In genomic region chr19:39816287-39817048, GRCh38 we compare ENCODE assay signal across 23 cellular contexts. TPM values are rescaled to one million over a fixed set of nuclear protein-coding genes. Genes with fewer than 3 reads are reported as not detected.
DNase-seq lines count a peak whose midpoint lies in the region; ATAC-seq and TF ChIP-seq lines count a peak whose summit lies in the region.
"Had no signal": no experiment of that assay in that cellular context is flagged by ENCODE, and none has a peak within 500 bp of the region (broad histone marks: within the 10 kb centered on the region; RNA-seq: fewer than 3 reads in every experiment).

No MANE protein-coding gene starts in this region.

- H3K27me3 ChIP-seq in right atrium auricular region (no peaks in the 10 kb centered on the region), SJCRH30 (no peaks in the 10 kb centered on the region)
- H3K27me3 ChIP-seq: MG63 had no signal

- peak overlapping the region; percentile 49 to 61 for H3K27ac ChIP-seq in right atrium auricular region
- no peak overlapping the region for H3K27ac ChIP-seq in SJCRH30
- H3K27ac ChIP-seq: PC-9, RWPE1 had no signal

- H3K4me1 Mint-ChIP-seq in stimulated activated effector memory CD8-positive, alpha-beta T cell treated with anti-CD3 and anti-CD28 coated beads, Interleukin-12 subunit alpha, Interleukin-12 subunit beta, amount 100 ng/mL, for 72 hours, result peaks cover 30% of the 10 kb centered on the region
- peaks cover 7% of the 10 kb centered on the region for H3K4me1 Mint-ChIP-seq in glutamatergic neuron (ENCODE audit: low read depth, unreplicated experiment)
- H3K4me1 Mint-ChIP-seq in mesothelial cell of epicardium, result peaks cover 4% of the 10 kb centered on the region

- no peaks in the 10 kb centered on the region for H3K9me3 ChIP-seq in right atrium auricular region
- no peaks in the 10 kb centered on the region for H3K9me3 ChIP-seq in SJCRH30 (replicated peaks)
- H3K9me3 ChIP-seq: MG63 had no signal

- H3K4me1 ChIP-seq in right atrium auricular region, result no peaks in the 10 kb centered on the region
- peaks cover 13% of the 10 kb centered on the region for H3K4me1 ChIP-seq in SJCRH30

- H3K36me3 Mint-ChIP-seq in activated naive CD4-positive, alpha-beta T cell treated with anti-CD3 and anti-CD28 coated beads, Interleukin-2, amount 50 U/mL, for 72 hours, result no peaks in the 10 kb centered on the region
- H3K36me3 Mint-ChIP-seq in stimulated activated effector memory CD8-positive, alpha-beta T cell treated with anti-CD3 and anti-CD28 coated beads, Interleukin-12 subunit alpha, Interleukin-12 subunit beta, amount 100 ng/mL, for 72 hours, result peaks cover 6% of the 10 kb centered on the region
- peaks cover 4% of the 10 kb centered on the region for H3K36me3 Mint-ChIP-seq in glutamatergic neuron (ENCODE audit: unreplicated experiment)
- H3K36me3 Mint-ChIP-seq in mesothelial cell of epicardium, result no peaks in the 10 kb centered on the region

- no peaks in the 10 kb centered on the region for H3K9me3 Mint-ChIP-seq in activated naive CD4-positive, alpha-beta T cell treated with anti-CD3 and anti-CD28 coated beads, Interleukin-2, amount 50 U/mL, for 72 hours
- H3K9me3 Mint-ChIP-seq in stimulated activated effector memory CD8-positive, alpha-beta T cell treated with anti-CD3 and anti-CD28 coated beads, Interleukin-12 subunit alpha, Interleukin-12 subunit beta, amount 100 ng/mL, for 72 hours, result no peaks in the 10 kb centered on the region
- H3K9me3 Mint-ChIP-seq in glutamatergic neuron (ENCODE audit: unreplicated experiment) (no peaks in the 10 kb centered on the region), mesothelial cell of epicardium (no peaks in the 10 kb centered on the region)

- TF ChIP-seq CTCF in right atrium auricular region (IDR thresholded peaks at IDR 0.05), result no peak
- no peak for TF ChIP-seq CTCF in glutamatergic neuron (IDR thresholded peaks at IDR 0.05; ENCODE audit: partially characterized antibody, unreplicated experiment)
- TF ChIP-seq CTCF in mesothelial cell of epicardium (IDR thresholded peaks at IDR 0.05; ENCODE audit: unreplicated experiment), result no peak

- DNase-seq in activated naive CD4-positive, alpha-beta T cell treated with anti-CD3 and anti-CD28 coated beads, Interleukin-2, amount 50 U/mL, for 72 hours (ENCODE audit: low spot score in 2 of 2), result no peak
- no peak for DNase-seq in activated naive CD4-positive, alpha-beta T cell treated with anti-CD3 and anti-CD28 coated beads, Interleukin-2, amount 50 U/mL, for 16 hours
- DNase-seq in Right ventricle myocardium inferior (ENCODE audit: missing footprints) (no peak), right atrium auricular region (ENCODE audit: low spot score) (no peak), glutamatergic neuron (no peak), SJCRH30 (no peak), mesothelial cell of epicardium (ENCODE audit: low spot score in 2 of 2, unreplicated experiment in 2 of 2) (no peak)
- no peak for DNase-seq in stimulated activated effector memory CD8-positive, alpha-beta T cell treated with anti-CD3 and anti-CD28 coated beads, Interleukin-12 subunit alpha, Interleukin-12 subunit beta, amount 100 ng/mL, for 72 hours (ENCODE audit: low spot score in 2 of 2)
- DNase-seq: 8988T, DMS 273 treated with DMSO at 0.1 percent for 48 hours, DND-41, Kasumi-1, MG63, NCI-H1048, NCI-H1436, NCI-H1930, NCI-H226, NCI-H524, PC-9 had no signal

- intact Hi-C loops in Right ventricle myocardium inferior (cut with DNase I), result no loop called here

- no peak overlapping the region for H3K4me3 Mint-ChIP-seq in stimulated activated effector memory CD8-positive, alpha-beta T cell treated with anti-CD3 and anti-CD28 coated beads, Interleukin-12 subunit alpha, Interleukin-12 subunit beta, amount 100 ng/mL, for 72 hours
- H3K4me3 Mint-ChIP-seq in glutamatergic neuron (ENCODE audit: unreplicated experiment), result no peak overlapping the region
- H3K4me3 Mint-ChIP-seq in mesothelial cell of epicardium, result no peak overlapping the region
- H3K4me3 Mint-ChIP-seq: B cell had no signal

- peaks cover 5% of the 10 kb centered on the region for H3K27me3 Mint-ChIP-seq in glutamatergic neuron (ENCODE audit: unreplicated experiment)
- H3K27me3 Mint-ChIP-seq in mesothelial cell of epicardium (ENCODE audit: low read depth), result no peaks in the 10 kb centered on the region
- H3K27me3 Mint-ChIP-seq: B cell had no signal

- no peak for ATAC-seq in activated naive CD4-positive, alpha-beta T cell treated with anti-CD3 and anti-CD28 coated beads, Interleukin-2, amount 50 U/mL, for 72 hours
- peak; percentile 52 for ATAC-seq in Right ventricle myocardium inferior
- peak; percentile 52 for ATAC-seq in stimulated activated effector memory CD8-positive, alpha-beta T cell treated with anti-CD3 and anti-CD28 coated beads, Interleukin-12 subunit alpha, Interleukin-12 subunit beta, amount 100 ng/mL, for 72 hours

- H3K4me3 ChIP-seq in right atrium auricular region (no peak overlapping the region), SJCRH30 (no peak overlapping the region)
- H3K4me3 ChIP-seq: MG63, PC-9 had no signal

- H3K36me3 ChIP-seq in right atrium auricular region (no peaks in the 10 kb centered on the region), SJCRH30 (no peaks in the 10 kb centered on the region)

- H3K27ac Mint-ChIP-seq in activated naive CD4-positive, alpha-beta T cell treated with anti-CD3 and anti-CD28 coated beads, Interleukin-2, amount 50 U/mL, for 72 hours, result peak overlapping the region; percentile 69 to 72
- peak overlapping the region; percentile 76 for H3K27ac Mint-ChIP-seq in stimulated activated effector memory CD8-positive, alpha-beta T cell treated with anti-CD3 and anti-CD28 coated beads, Interleukin-12 subunit alpha, Interleukin-12 subunit beta, amount 100 ng/mL, for 72 hours
- no peak overlapping the region for H3K27ac Mint-ChIP-seq in glutamatergic neuron (ENCODE audit: unreplicated experiment)
- no peak overlapping the region for H3K27ac Mint-ChIP-seq in mesothelial cell of epicardium
- H3K27ac Mint-ChIP-seq: B cell had no signal

RNA-seq across cellular contexts. Expression of gene DYRK1B, which starts 17.5 kb away (rescaled TPM):
- total RNA-seq in activated naive CD4-positive, alpha-beta T cell treated with anti-CD3 and anti-CD28 coated beads, Interleukin-2, amount 50 U/mL, for 72 hours, result 10 to 100 TPM in 1 of 2 donors, 1 to 10 TPM in 1; 8.9 to 10.3 TPM
- 19.9 TPM for total RNA-seq in Right ventricle myocardium inferior
- total RNA-seq in right atrium auricular region, result 10 to 100 TPM; 11.1 to 14.5 TPM
- total RNA-seq in glutamatergic neuron (ENCODE audit: unreplicated experiment), result 86.3 TPM
- total RNA-seq in SJCRH30 (2014; rRNA removed; shearing (Covaris generic)), result 14.4 and 15.2 TPM in 2 replicates
- total RNA-seq in mesothelial cell of epicardium, result 54.0 to 60.2 TPM (median 54.7 TPM) in 3 replicates

RNA-seq across cellular contexts. Expression of gene FBL, which starts 29.7 kb away (rescaled TPM):
- total RNA-seq in activated naive CD4-positive, alpha-beta T cell treated with anti-CD3 and anti-CD28 coated beads, Interleukin-2, amount 50 U/mL, for 72 hours, result 100 to 1,000 TPM; 515 to 771 TPM
- 64.8 TPM for total RNA-seq in Right ventricle myocardium inferior
- total RNA-seq in right atrium auricular region, result 10 to 100 TPM; 63.7 to 88.5 TPM
- 119 TPM for total RNA-seq in glutamatergic neuron (ENCODE audit: unreplicated experiment)
- total RNA-seq in SJCRH30 (2014; rRNA removed; shearing (Covaris generic)), result 569 and 597 TPM in 2 replicates
- 273 to 278 TPM (median 274 TPM) in 3 replicates for total RNA-seq in mesothelial cell of epicardium

RNA-seq across cellular contexts. Expression of gene LEUTX, which starts 37.8 kb away (rescaled TPM):
- total RNA-seq in activated naive CD4-positive, alpha-beta T cell treated with anti-CD3 and anti-CD28 coated beads, Interleukin-2, amount 50 U/mL, for 72 hours, result not detected
- not detected for total RNA-seq in Right ventricle myocardium inferior
- total RNA-seq in right atrium auricular region, result not detected
- total RNA-seq in glutamatergic neuron (ENCODE audit: unreplicated experiment), result 1.6 TPM
- not detected in 2 replicates for total RNA-seq in SJCRH30 (2014; rRNA removed; shearing (Covaris generic))
- total RNA-seq in mesothelial cell of epicardium, result not detected in 3 replicates
- total RNA-seq: B cell, G401, H1, PC-9 had no signal

Comparison
In these comparisons a context has a peak if more than half of its experiments do, and no peak if none do; other contexts are left out.
1. ATAC-seq: peak in Right ventricle myocardium inferior (single experiment) and stimulated activated effector memory CD8-positive, alpha-beta T cell treated with anti-CD3 and anti-CD28 coated beads, Interleukin-12 subunit alpha, Interleukin-12 subunit beta, amount 100 ng/mL, for 72 hours (single experiment); none in activated naive CD4-positive, alpha-beta T cell treated with anti-CD3 and anti-CD28 coated beads, Interleukin-2, amount 50 U/mL, for 72 hours (0 of 2).
2. H3K27ac Mint-ChIP-seq: peak in activated naive CD4-positive, alpha-beta T cell treated with anti-CD3 and anti-CD28 coated beads, Interleukin-2, amount 50 U/mL, for 72 hours (2 of 2) and stimulated activated effector memory CD8-positive, alpha-beta T cell treated with anti-CD3 and anti-CD28 coated beads, Interleukin-12 subunit alpha, Interleukin-12 subunit beta, amount 100 ng/mL, for 72 hours (single experiment); none in glutamatergic neuron (single experiment) and mesothelial cell of epicardium (single experiment).